ENCODE assay signal across 8 cellular contexts in the genomic region with DNA sequence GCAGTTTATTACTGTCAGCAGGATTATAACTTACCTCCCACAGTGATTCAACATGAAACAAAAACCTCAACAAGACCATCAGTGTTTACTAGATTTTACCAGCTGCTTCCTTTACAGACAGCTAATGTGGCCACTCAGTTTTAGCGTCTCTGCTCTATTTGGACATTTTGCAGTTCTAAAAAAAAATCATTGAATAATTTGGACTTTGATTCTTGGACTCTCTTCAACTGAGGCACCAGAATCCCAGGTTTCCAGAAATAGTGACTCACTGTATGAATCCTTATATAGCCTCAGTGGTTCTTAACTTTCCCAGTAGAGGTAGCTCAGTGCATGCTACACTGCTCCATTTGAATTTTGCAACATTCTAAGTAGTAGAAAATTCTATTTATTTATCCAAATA.
DNase-seq lines count a peak whose midpoint lies in the region; ATAC-seq, FAIRE-seq and TF ChIP-seq lines count a peak whose summit lies in the region.
"Not testable (repeated sequence)": the region's sequence is repeated elsewhere in the genome, so short reads cannot be mapped to it uniquely, and the experiment has no call there.

No MANE protein-coding gene starts in this region.

- H3K79me2 ChIP-seq in fibroblast of lung (ENCODE audit: control insufficient read depth, insufficient read depth, low read length) = not testable (repeated sequence)

- not testable (repeated sequence) for TF ChIP-seq EP300 in A549 (IDR thresholded peaks at IDR 0.05)

- TF ChIP-seq CTCF in A549 (IDR thresholded peaks at IDR 0.05); astrocyte of the cerebellum (IDR thresholded peaks at IDR 0.05; ENCODE audit: low read depth, low read length, missing control alignments); fibroblast of lung (conservative IDR thresholded peaks at IDR 0.05 in 1 of 2, IDR thresholded peaks at IDR 0.05 in 1 of 2; ENCODE audit: low read depth in 1 of 2, low read length in 2 of 2): not testable (repeated sequence)

- not testable (repeated sequence) for H3K4me3 ChIP-seq in A549; MG63; astrocyte of the cerebellum (ENCODE audit: low read depth, low read length); fibroblast of lung (replicated peaks in 1 of 4; ENCODE audit: control extremely low read depth in 1 of 4, insufficient read depth in 1 of 4, low read depth in 3 of 4, low read length in 4 of 4)

- not testable (repeated sequence) for H2AFZ ChIP-seq in fibroblast of lung (ENCODE audit: low read length)

- H3K27ac Mint-ChIP-seq in activated CD4-positive, alpha-beta memory T cell treated with anti-CD3 and anti-CD28 coated beads, Interleukin-2, amount 10 ng/mL, durations not matched to agents 7 days and 5 days = peak overlapping the region; percentile 63

- H3K36me3 Mint-ChIP-seq in activated CD4-positive, alpha-beta memory T cell treated with anti-CD3 and anti-CD28 coated beads, Interleukin-2, amount 10 ng/mL, durations not matched to agents 7 days and 5 days (ENCODE audit: low read depth) = not testable (repeated sequence)

- H3K36me3 ChIP-seq in MG63; fibroblast of lung (ENCODE audit: control insufficient read depth, insufficient read depth, low read length): not testable (repeated sequence)

- peak; percentile 56 to 76; a peak in 4 of 6 replicates for ATAC-seq in A549

- H3K9ac ChIP-seq in fibroblast of lung (ENCODE audit: insufficient read depth, low read length) = not testable (repeated sequence)

- H3K27ac ChIP-seq in A549; fibroblast of lung (ENCODE audit: insufficient read depth, low read length): not testable (repeated sequence)

- H3K4me1 Mint-ChIP-seq in activated CD4-positive, alpha-beta memory T cell treated with anti-CD3 and anti-CD28 coated beads, Interleukin-2, amount 10 ng/mL, durations not matched to agents 7 days and 5 days = peaks cover 34% of the 10 kb centered on the region

- not testable (repeated sequence) for H3K27me3 ChIP-seq in MG63; fibroblast of lung (ENCODE audit: control insufficient read depth, insufficient read depth, low read length)

- H3K4me2 ChIP-seq in A549 = 0 out of 3 replicates have a peak overlapping the region, but pooled peaks have one; percentile 12
- H3K4me2 ChIP-seq in fibroblast of lung (ENCODE audit: extremely low read depth, insufficient read depth, low read length) = not testable (repeated sequence)

- not testable (repeated sequence) for DNase-seq in A549 (ENCODE audit: low read depth in 1 of 2, low spot score in 1 of 2); activated CD4-positive, alpha-beta memory T cell treated with anti-CD3 and anti-CD28 coated beads, Interleukin-2, amount 10 ng/mL, durations not matched to agents 7 days and 5 days
- DNase-seq in GM04504 (ENCODE audit: low read depth) (peak; percentile 26), MG63 (peak; percentile 4), astrocyte of the cerebellum (ENCODE audit: low read depth) (peak; percentile 26), fibroblast of lung (ENCODE audit: low read depth in 2 of 2) (peak; percentile 62 to 63), iris pigment epithelial cell (ENCODE audit: low read depth) (peak; percentile 35), renal cortical epithelial cell (ENCODE audit: low read depth) (peak; percentile 63)

- not testable (repeated sequence) for TF ChIP-seq POLR2A in A549 (IDR thresholded peaks at IDR 0.05; ENCODE audit: low read length)

- H3K4me1 ChIP-seq in A549; fibroblast of lung (ENCODE audit: control insufficient read depth, extremely low read depth, insufficient read depth, low read length): not testable (repeated sequence)

- CTCF ChIA-PET in A549 (lab: Yijun Ruan, JAX); activated CD4-positive, alpha-beta memory T cell treated with anti-CD3 and anti-CD28 coated beads, Interleukin-2, amount 10 ng/mL, durations not matched to agents 7 days and 5 days (lab: Charles Lee): not testable (repeated sequence)

- not testable (repeated sequence) for H4K20me1 ChIP-seq in fibroblast of lung (ENCODE audit: control insufficient read depth, extremely low read depth, insufficient read depth, low read length)

- not testable (repeated sequence) for TF ChIP-seq RAD21 in A549 (conservative IDR thresholded peaks at IDR 0.05 in 1 of 2, IDR thresholded peaks at IDR 0.05 in 1 of 2)

- H3K9me3 ChIP-seq in A549; MG63; fibroblast of lung (ENCODE audit: control insufficient read depth, insufficient read depth, low read depth, low read length): not testable (repeated sequence)

- peak overlapping the region; percentile 13 for H3K4me3 Mint-ChIP-seq in activated CD4-positive, alpha-beta memory T cell treated with anti-CD3 and anti-CD28 coated beads, Interleukin-2, amount 10 ng/mL, durations not matched to agents 7 days and 5 days

- not testable (repeated sequence) for H3K9me3 Mint-ChIP-seq in activated CD4-positive, alpha-beta memory T cell treated with anti-CD3 and anti-CD28 coated beads, Interleukin-2, amount 10 ng/mL, durations not matched to agents 7 days and 5 days

- 3% methylated on average over 1 of the region's 1 CpG for WGBS in A549 (ENCODE audit: missing lambda C conversion rate)

- POLR2A ChIA-PET in A549 (lab: Yijun Ruan, JAX); activated CD4-positive, alpha-beta memory T cell treated with anti-CD3 and anti-CD28 coated beads, Interleukin-2, amount 10 ng/mL, durations not matched to agents 7 days and 5 days (lab: Charles Lee): not testable (repeated sequence)

- not testable (repeated sequence) for H3K27me3 Mint-ChIP-seq in activated CD4-positive, alpha-beta memory T cell treated with anti-CD3 and anti-CD28 coated beads, Interleukin-2, amount 10 ng/mL, durations not matched to agents 7 days and 5 days

- in situ Hi-C loops in astrocyte of the cerebellum (cut with HindIII; ENCODE audit: low sequenced_read_pairs) = not testable (repeated sequence)

- not testable (repeated sequence) for FAIRE-seq in A549 (lab: Jason Lieb, UNC)
